Comparison of ENCODE assay signal across 1 cellular context in genomic region chr7:158783595-158783994, GRCh38.
TF ChIP-seq lines count a peak whose summit lies in the region.

No MANE protein-coding gene starts in this region.

TF ChIP-seq in IMR-90, 13 proteins besides CTCF, POLR2A, EP300 and RAD21:
- TF ChIP-seq USF2 (IDR thresholded peaks at IDR 0.05; ENCODE audit: low read depth, low read length) (no peak), CHD1 (IDR thresholded peaks at IDR 0.05; ENCODE audit: low read depth, low read length) (no peak), CEBPB (IDR thresholded peaks at IDR 0.05; ENCODE audit: low read depth, low read length) (no peak), MXI1 (IDR thresholded peaks at IDR 0.05; ENCODE audit: borderline replicate concordance, low read depth, low read length) (no peak), SMC3 (IDR thresholded peaks at IDR 0.05; ENCODE audit: low read depth, low read length) (no peak), MAZ (IDR thresholded peaks at IDR 0.05; ENCODE audit: borderline replicate concordance, low read depth, low read length) (no peak), ELK1 (IDR thresholded peaks at IDR 0.05; ENCODE audit: borderline replicate concordance, low read depth, low read length) (no peak), MAFK (IDR thresholded peaks at IDR 0.05; ENCODE audit: low read depth, low read length) (no peak), NFE2L2 (IDR thresholded peaks at IDR 0.05; ENCODE audit: low read depth, low read length) (no peak), RFX5 (IDR thresholded peaks at IDR 0.05; ENCODE audit: low read depth, low read length) (no peak), FOS (IDR thresholded peaks at IDR 0.05; ENCODE audit: low read depth, low read length) (no peak)
